ENCODE assay signal across 8 cellular contexts in the genomic region with DNA sequence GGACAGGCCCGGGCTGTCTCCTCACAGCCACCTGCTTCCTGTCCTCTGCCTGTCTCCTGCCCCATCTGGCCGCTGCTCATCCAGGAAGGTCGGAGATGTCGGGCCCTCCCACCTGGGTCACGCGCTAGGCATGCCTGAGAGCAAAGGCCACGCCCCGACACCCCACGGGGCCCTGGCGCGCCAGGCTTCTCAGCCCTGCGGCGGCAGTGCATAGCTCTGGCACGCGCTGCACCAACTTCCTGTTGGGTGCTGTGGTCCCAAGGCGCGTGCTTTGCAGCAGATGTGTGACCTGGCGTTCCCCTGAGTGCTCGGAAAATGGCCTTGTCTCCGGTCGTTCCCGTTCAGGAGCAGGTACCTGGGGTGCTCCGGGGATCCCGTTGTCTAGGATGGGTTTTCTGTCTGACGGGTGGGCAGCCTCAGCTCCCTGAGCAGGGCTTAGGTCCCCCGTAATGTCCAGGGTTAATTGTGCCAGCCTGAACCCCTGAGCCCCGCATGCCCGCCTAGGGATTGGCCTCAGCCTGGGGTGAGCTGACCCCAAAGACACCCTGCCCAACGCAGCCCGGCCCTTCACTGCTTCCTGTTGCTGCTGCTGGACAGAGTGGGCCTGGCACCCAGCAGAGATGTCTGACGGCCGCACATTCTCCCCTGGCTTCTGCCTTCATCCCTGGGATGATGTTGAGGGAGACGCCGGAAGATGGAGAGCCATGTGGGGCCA. TPM values are rescaled to one million over a fixed set of nuclear protein-coding genes. Genes with fewer than 3 reads are reported as not detected.
DNase-seq lines count a peak whose midpoint lies in the region; ATAC-seq and TF ChIP-seq lines count a peak whose summit lies in the region.

No MANE protein-coding gene starts in this region.

- H3K36me3 Mint-ChIP-seq in activated naive CD4-positive, alpha-beta T cell treated with anti-CD3 and anti-CD28 coated beads, Interleukin-2, amount 50 U/mL, for 72 hours = peaks cover 36 to 45% of the 10 kb centered on the region in 2 donors

- H4K20me1 ChIP-seq in KMS-11 (ENCODE audit: insufficient read depth) = peaks cover under 1% of the 10 kb centered on the region; the same call in 1 of the 2 replicates

- DNase-seq in GM03348 (ENCODE audit: low spot score) = peak; percentile 78
- peak; percentile 92 for DNase-seq in SKM-1 treated with dmso at 0.1 percent for 144 hours (lab: John Stamatoyannopoulos, UW; ENCODE audit: unreplicated experiment)
- peak; percentile 92 to 96 for DNase-seq in activated naive CD4-positive, alpha-beta T cell treated with anti-CD3 and anti-CD28 coated beads, Interleukin-2, amount 50 U/mL, for 72 hours (ENCODE audit: low spot score in 2 of 2)
- peak; percentile 92 for DNase-seq in islet precursor cell
- peak; percentile 92 to 93 for DNase-seq in stimulated activated CD4-positive, alpha-beta T cell treated with anti-CD3 and anti-CD28 coated beads, Interleukin-4, amount 100 ng/mL, for 4 hours
- DNase-seq in middle frontal gyrus (ENCODE audit: extremely low spot score, low spot score) = no peak

- H3K4me2 ChIP-seq in KMS-11 = peak overlapping the region; percentile 95

- peaks cover 51% of the 10 kb centered on the region for H3K4me1 ChIP-seq in KMS-11 (ENCODE audit: low read depth, poor library complexity, severe bottlenecking)

- ATAC-seq in GM21723 (IDR thresholded peaks at IDR 0.05; ENCODE audit: unreplicated experiment) = peak; percentile 74
- ATAC-seq in activated naive CD4-positive, alpha-beta T cell treated with anti-CD3 and anti-CD28 coated beads, Interleukin-2, amount 50 U/mL, for 72 hours = peak; percentile 77 to 90

- H3K27ac ChIP-seq in KMS-11 = peak overlapping the region; percentile 61

- no peaks in the 10 kb centered on the region; the same call in 1 of the 2 replicates for H3K36me3 ChIP-seq in KMS-11 (ENCODE audit: insufficient read depth)

- peaks cover 6 to 8% of the 10 kb centered on the region in 2 donors for H3K9me3 Mint-ChIP-seq in activated naive CD4-positive, alpha-beta T cell treated with anti-CD3 and anti-CD28 coated beads, Interleukin-2, amount 50 U/mL, for 72 hours

- peaks cover 51% of the 10 kb centered on the region for H3K79me2 ChIP-seq in KMS-11 (ENCODE audit: insufficient read depth, low read depth)

- peak overlapping the region; percentile 68 for H3K9ac ChIP-seq in KMS-11

- peak overlapping the region; percentile 13 for H2AFZ ChIP-seq in KMS-11 (ENCODE audit: low read depth)

- TF ChIP-seq CTCF in KMS-11 (conservative IDR thresholded peaks at IDR 0.05; ENCODE audit: low read depth, low read length) = no peak

- peak overlapping the region; percentile 95 to 99 for H3K27ac Mint-ChIP-seq in activated naive CD4-positive, alpha-beta T cell treated with anti-CD3 and anti-CD28 coated beads, Interleukin-2, amount 50 U/mL, for 72 hours

- H3K27me3 ChIP-seq in KMS-11 (ENCODE audit: insufficient read depth, low read depth) = no peaks in the 10 kb centered on the region

- peak overlapping the region; percentile 9 for H3K4me3 ChIP-seq in KMS-11 (IDR thresholded peaks at IDR 0.05; ENCODE audit: insufficient read depth, low read depth, low read length)

RNA-seq across cellular contexts. Expression of a gene that starts 19.4 kb away (rescaled TPM):
- total RNA-seq in activated naive CD4-positive, alpha-beta T cell treated with anti-CD3 and anti-CD28 coated beads, Interleukin-2, amount 50 U/mL, for 72 hours = 100 to 1,000 TPM; 214 to 334 TPM

RNA-seq across cellular contexts. Expression of a gene that starts 34.0 kb away (rescaled TPM):
- 10 to 100 TPM in 1 of 2 donors, 1 to 10 TPM in 1; 10.0 to 22.5 TPM for total RNA-seq in activated naive CD4-positive, alpha-beta T cell treated with anti-CD3 and anti-CD28 coated beads, Interleukin-2, amount 50 U/mL, for 72 hours
